Comparison of ENCODE assay signal across 1 cellular context in genomic region chrX:1323315-1323714, GRCh38.
TF ChIP-seq lines count a peak whose summit lies in the region.

No MANE protein-coding gene starts in this region.

TF ChIP-seq in GM23338, 12 proteins besides CTCF, POLR2A, EP300 and RAD21 (continued from another document):
- TF ChIP-seq REST (IDR thresholded peaks at IDR 0.05; ENCODE audit: unreplicated experiment) = no peak
- TF ChIP-seq NANOG (IDR thresholded peaks at IDR 0.05; ENCODE audit: borderline replicate concordance) = no peak
- no peak for TF ChIP-seq ETS1 (IDR thresholded peaks at IDR 0.05)
- TF ChIP-seq ZNF462 (CRISPR knock-in tag; IDR thresholded peaks at IDR 0.05) = no peak
- TF ChIP-seq STAT1 (IDR thresholded peaks at IDR 0.05; ENCODE audit: unreplicated experiment) = no peak
- TF ChIP-seq JUNB (IDR thresholded peaks at IDR 0.05; ENCODE audit: unreplicated experiment) = no peak
- TF ChIP-seq POLR2AphosphoS5 (IDR thresholded peaks at IDR 0.05; ENCODE audit: low read depth) = no peak
- TF ChIP-seq ZNF114 (CRISPR knock-in tag; IDR thresholded peaks at IDR 0.05) = no peak
TF ChIP-seq in GM23338: peak in this region for 0.
